ENCODE assay signal across 8 cellular contexts in the genomic region with DNA sequence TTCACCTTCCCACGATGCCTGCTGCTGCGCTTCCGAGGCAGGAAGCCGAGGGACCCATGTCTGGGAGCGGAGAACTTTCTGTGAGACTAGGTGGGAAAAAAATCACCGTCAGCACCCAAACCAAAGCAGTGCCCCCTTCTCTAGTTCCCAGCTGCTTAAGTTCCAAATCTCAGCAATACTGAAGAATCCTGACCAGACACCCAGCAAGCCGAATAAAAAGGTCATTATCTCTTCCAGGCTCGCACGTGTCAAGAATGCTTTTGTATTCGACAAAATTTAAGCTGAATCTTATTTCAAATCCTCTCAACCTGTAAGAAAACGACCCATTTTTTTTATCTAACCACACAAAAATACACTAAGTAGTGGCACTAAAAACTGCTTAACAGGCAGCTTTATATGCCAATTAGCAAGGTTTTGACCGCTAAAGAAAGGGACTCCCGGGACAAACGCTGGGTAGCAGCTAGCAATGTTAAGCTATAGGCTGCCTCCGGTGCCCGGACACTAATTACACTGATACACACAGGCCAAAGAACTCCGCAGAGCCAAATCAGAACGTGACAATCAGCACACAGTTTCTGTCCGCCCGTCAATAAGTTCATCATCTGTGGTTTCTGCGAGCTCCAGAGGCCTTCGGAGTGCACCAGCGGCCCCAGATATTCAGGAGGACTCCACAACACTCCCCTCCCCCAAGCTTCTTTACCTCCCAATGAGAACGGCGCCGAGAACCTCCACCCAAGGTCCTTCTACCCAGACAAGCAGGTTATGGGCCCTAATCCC. TPM values are rescaled to one million over a fixed set of nuclear protein-coding genes. Genes with fewer than 3 reads are reported as not detected.
DNase-seq lines count a peak whose midpoint lies in the region; ATAC-seq and TF ChIP-seq lines count a peak whose summit lies in the region.

No MANE protein-coding gene starts in this region.

- peak overlapping the region; percentile 74 to 97 (median 87) for H3K4me3 ChIP-seq in mammary epithelial cell (replicated peaks in 1 of 3; ENCODE audit: insufficient read depth in 1 of 3, low read depth in 2 of 3, low read length in 3 of 3)

- H3K4me1 ChIP-seq in mammary epithelial cell (ENCODE audit: insufficient read depth, low read length): peaks cover 28% of the 10 kb centered on the region

- BruUV-seq in mammary epithelial cell (replicated peaks; lab: Mats Ljungman, UMichigan): TSS peak; percentile 67

- H3K27ac Mint-ChIP-seq in activated naive CD4-positive, alpha-beta T cell treated with anti-CD3 and anti-CD28 coated beads, Interleukin-2, amount 10 ng/mL, durations not matched to agents 7 days and 5 days: peak overlapping the region; percentile 98

- H3K4me2 ChIP-seq in mammary epithelial cell (ENCODE audit: insufficient read depth, low read depth, low read length): peak overlapping the region; percentile 96

- peak overlapping the region; percentile 92 for H3K27ac ChIP-seq in mammary epithelial cell (ENCODE audit: insufficient read depth, low read depth, low read length)
- H3K27ac ChIP-seq in temporal lobe (ENCODE audit: low read depth, low read length): peak overlapping the region; percentile 98

- intact Hi-C loops in mammary epithelial cell (cut with micrococcal nuclease): loop anchor here (1.0 to 10.0 kb wide), 4 partner anchors 81 to 564 kb away; a partner anchor contains a TSS

- peaks cover 49% of the 10 kb centered on the region for H3K4me1 Mint-ChIP-seq in activated naive CD4-positive, alpha-beta T cell treated with anti-CD3 and anti-CD28 coated beads, Interleukin-2, amount 10 ng/mL, durations not matched to agents 7 days and 5 days

- CTCF ChIA-PET in activated naive CD4-positive, alpha-beta T cell treated with anti-CD3 and anti-CD28 coated beads, Interleukin-2, amount 10 ng/mL, durations not matched to agents 7 days and 5 days (lab: Charles Lee): interaction anchor here (0.7 to 7.6 kb wide), 19 partner anchors 8 to 449 kb away, joined by 3 to 91 read pairs (median 4); a partner anchor contains a TSS
- CTCF ChIA-PET in mammary epithelial cell (lab: Charles Lee; ENCODE audit: low non-redundant PET): interaction anchor here (0.8 to 1.0 kb wide), 2 partner anchors 157 to 210 kb away, joined by 3 to 5 read pairs; no protein-coding TSS in a partner anchor

- H3K9me3 Mint-ChIP-seq in activated naive CD4-positive, alpha-beta T cell treated with anti-CD3 and anti-CD28 coated beads, Interleukin-2, amount 10 ng/mL, durations not matched to agents 7 days and 5 days: no peaks in the 10 kb centered on the region

- peaks cover 4% of the 10 kb centered on the region for H3K27me3 Mint-ChIP-seq in activated naive CD4-positive, alpha-beta T cell treated with anti-CD3 and anti-CD28 coated beads, Interleukin-2, amount 10 ng/mL, durations not matched to agents 7 days and 5 days

- WGBS in mammary epithelial cell (ENCODE audit: low coverage, missing lambda C conversion rate): 3% methylated on average over 21 of the region's 26 CpGs

- no peaks in the 10 kb centered on the region for H3K27me3 ChIP-seq in mammary epithelial cell (ENCODE audit: insufficient read depth, low read length)

- no peaks in the 10 kb centered on the region for H3K9me3 ChIP-seq in mammary epithelial cell (replicated peaks; ENCODE audit: insufficient read depth, low read length)

- no peak for TF ChIP-seq CTCF in mammary epithelial cell (conservative IDR thresholded peaks at IDR 0.05 in 1 of 2, IDR thresholded peaks at IDR 0.05 in 1 of 2; ENCODE audit: extremely low read depth in 1 of 2, insufficient read depth in 1 of 2, low read depth in 1 of 2, low read length in 2 of 2)

- no peak overlapping the region for H2AFZ ChIP-seq in mammary epithelial cell (ENCODE audit: low read depth, low read length)

- in situ Hi-C loops in mammary epithelial cell (cut with MboI; ENCODE audit: low sequenced_read_pairs in 2 of 2): loop anchor here in 1 of 2 donors (25.0 kb wide), 3 partner anchors 306 to 556 kb away; a partner anchor contains a TSS

- H3K4me3 Mint-ChIP-seq in activated naive CD4-positive, alpha-beta T cell treated with anti-CD3 and anti-CD28 coated beads, Interleukin-2, amount 10 ng/mL, durations not matched to agents 7 days and 5 days: peak overlapping the region; percentile 92

- H3K36me3 Mint-ChIP-seq in activated naive CD4-positive, alpha-beta T cell treated with anti-CD3 and anti-CD28 coated beads, Interleukin-2, amount 10 ng/mL, durations not matched to agents 7 days and 5 days: peaks cover 54% of the 10 kb centered on the region

- peaks cover 41% of the 10 kb centered on the region for H3K36me3 ChIP-seq in mammary epithelial cell (ENCODE audit: insufficient read depth, low read length)

- peaks cover 25% of the 10 kb centered on the region for H4K20me1 ChIP-seq in mammary epithelial cell (ENCODE audit: insufficient read depth, low read length)

- peak overlapping the region; percentile 100 for H3K9ac ChIP-seq in mammary epithelial cell (ENCODE audit: insufficient read depth, low read length)

- H3K79me2 ChIP-seq in mammary epithelial cell (ENCODE audit: insufficient read depth, low read length): peaks cover 60% of the 10 kb centered on the region

- TF ChIP-seq POLR2A in GM18505 (IDR thresholded peaks at IDR 0.05; ENCODE audit: borderline replicate concordance, extremely low read depth, insufficient read depth, insufficient read length): no peak

- ATAC-seq in left lobe of liver (peak; percentile 7), GM18505 (IDR thresholded peaks at IDR 0.05; ENCODE audit: unreplicated experiment) (no peak)

- peak; percentile 59 for DNase-seq in activated naive CD4-positive, alpha-beta T cell treated with anti-CD3 and anti-CD28 coated beads, Interleukin-2, amount 10 ng/mL, durations not matched to agents 7 days and 5 days
- no peak for DNase-seq in activated naive CD4-positive, alpha-beta T cell treated with anti-CD3 and anti-CD28 coated beads, Interleukin-2, amount 50 U/mL, for 16 hours
- DNase-seq in NCI-H2227 treated with DMSO at 0.1 percent for 48 hours (lab: John Stamatoyannopoulos, UW) (peak; percentile 64), mammary epithelial cell (no peak), left lobe of liver (ENCODE audit: low spot score) (no peak), putamen (ENCODE audit: low spot score) (no peak)

- dilution Hi-C loops in mammary epithelial cell (cut with HindIII; ENCODE audit: low sequenced_read_pairs): loop anchor here (5.0 kb wide), 4 partner anchors 81 to 191 kb away; no protein-coding TSS in a partner anchor

RNA-seq across cellular contexts. Expression of a gene that starts 0.7 kb away (rescaled TPM):
- total RNA-seq in mammary epithelial cell: 1,000 to 10,000 TPM; 1,970 to 2,165 TPM
- 3,548 TPM for polyA plus RNA-seq in mammary epithelial cell
- polyA minus RNA-seq in mammary epithelial cell: 1,634 TPM
- 862 TPM for total RNA-seq in left lobe of liver
- total RNA-seq in temporal lobe: 1,109 TPM

RNA-seq across cellular contexts. Expression of a gene that starts 31.1 kb away (rescaled TPM):
- total RNA-seq in mammary epithelial cell: 1 to 10 TPM in 1 of 2 donors, under 1 TPM in 1; 0.89 to 1.5 TPM
- polyA plus RNA-seq in mammary epithelial cell: 0.23 TPM
- polyA minus RNA-seq in mammary epithelial cell: not detected
- 2.9 TPM for total RNA-seq in left lobe of liver
- total RNA-seq in temporal lobe: 53.8 TPM

Comparison
In these comparisons a context has a peak if more than half of its experiments do, and no peak if none do; other contexts are left out.
1. DNase-seq: peak in activated naive CD4-positive, alpha-beta T cell treated with anti-CD3 and anti-CD28 coated beads, Interleukin-2, amount 10 ng/mL, durations not matched to agents 7 days and 5 days (single experiment) and NCI-H2227 treated with DMSO at 0.1 percent for 48 hours (single experiment); none in activated naive CD4-positive, alpha-beta T cell treated with anti-CD3 and anti-CD28 coated beads, Interleukin-2, amount 50 U/mL, for 16 hours (single experiment), mammary epithelial cell (single experiment), left lobe of liver (single experiment) and putamen (single experiment).
2. RNA of a gene that starts 31.1 kb away (total RNA-seq): 53.8 TPM in temporal lobe (single experiment); 2.9 TPM in left lobe of liver (single experiment) and 0.89 to 1.5 TPM in mammary epithelial cell; every median in the first group is over 10 times any median in the second.